ENCODE assay signal across 13 cellular contexts in the genomic region with DNA sequence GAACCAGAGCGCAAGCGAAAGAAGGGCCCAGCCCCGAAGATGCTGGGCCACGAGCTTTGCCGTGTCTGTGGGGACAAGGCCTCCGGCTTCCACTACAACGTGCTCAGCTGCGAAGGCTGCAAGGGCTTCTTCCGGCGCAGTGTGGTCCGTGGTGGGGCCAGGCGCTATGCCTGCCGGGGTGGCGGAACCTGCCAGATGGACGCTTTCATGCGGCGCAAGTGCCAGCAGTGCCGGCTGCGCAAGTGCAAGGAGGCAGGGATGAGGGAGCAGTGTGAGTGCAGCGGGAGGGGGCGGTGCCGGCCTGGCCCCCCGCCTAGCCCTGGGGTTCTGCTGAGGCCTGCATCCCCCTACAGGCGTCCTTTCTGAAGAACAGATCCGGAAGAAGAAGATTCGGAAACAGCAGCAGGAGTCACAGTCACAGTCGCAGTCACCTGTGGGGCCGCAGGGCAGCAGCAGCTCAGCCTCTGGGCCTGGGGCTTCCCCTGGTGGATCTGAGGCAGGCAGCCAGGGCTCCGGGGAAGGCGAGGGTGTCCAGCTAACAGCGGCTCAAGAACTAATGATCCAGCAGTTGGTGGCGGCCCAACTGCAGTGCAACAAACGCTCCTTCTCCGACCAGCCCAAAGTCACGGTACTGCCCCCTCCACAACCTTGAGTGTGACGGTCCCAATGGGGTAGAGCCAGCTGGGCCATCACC. TPM values are rescaled to one million over a fixed set of nuclear protein-coding genes. Genes with fewer than 3 reads are reported as not detected.
DNase-seq lines count a peak whose midpoint lies in the region; ATAC-seq and TF ChIP-seq lines count a peak whose summit lies in the region.
"Had no signal": no experiment of that assay in that cellular context is flagged by ENCODE, and none has a peak within 500 bp of the region (broad histone marks: within the 10 kb centered on the region; RNA-seq: fewer than 3 reads in every experiment).

No MANE protein-coding gene starts in this region.

- H3K9me3 Mint-ChIP-seq in activated naive CD4-positive, alpha-beta T cell treated with anti-CD3 and anti-CD28 coated beads, Interleukin-2, amount 50 U/mL, for 24 hours: no peaks in the 10 kb centered on the region
- no peaks in the 10 kb centered on the region for H3K9me3 Mint-ChIP-seq in central memory CD8-positive, alpha-beta T cell
- H3K9me3 Mint-ChIP-seq in stimulated activated memory B cell treated with anti-CD40 and anti-IgM and Interleukin-4, amounts not matched to agents 10 μg/mL and 1 μg/mL and 100 μg/mL, for 72 hours: no peaks in the 10 kb centered on the region

- DNase-seq in activated naive CD4-positive, alpha-beta T cell (lab: John Stamatoyannopoulos, UW): no peak
- DNase-seq in central memory CD8-positive, alpha-beta T cell (ENCODE audit: low spot score in 2 of 2): no peak
- DNase-seq in upper lobe of right lung (no peak), CD1c-positive myeloid dendritic cell (ENCODE audit: extremely low spot score) (no peak)
- DNase-seq: activated gamma-delta T cell, NCI-H1694, NCI-H524 treated with DMSO at 0.1 percent for 48 hours, T-helper 1 cell, transverse colon had no signal

- peaks cover 59% of the 10 kb centered on the region for H3K36me3 ChIP-seq in upper lobe of right lung

- TF ChIP-seq CTCF in upper lobe of right lung (IDR thresholded peaks at IDR 0.05): no peak

- H3K36me3 Mint-ChIP-seq in activated naive CD4-positive, alpha-beta T cell treated with anti-CD3 and anti-CD28 coated beads, Interleukin-2, amount 50 U/mL, for 24 hours: peaks cover 12% of the 10 kb centered on the region
- peaks cover 52% of the 10 kb centered on the region for H3K36me3 Mint-ChIP-seq in central memory CD8-positive, alpha-beta T cell (ENCODE audit: insufficient read depth)
- peaks cover 49% of the 10 kb centered on the region for H3K36me3 Mint-ChIP-seq in stimulated activated memory B cell treated with anti-CD40 and anti-IgM and Interleukin-4, amounts not matched to agents 10 μg/mL and 1 μg/mL and 100 μg/mL, for 72 hours

- H3K4me1 Mint-ChIP-seq in activated naive CD4-positive, alpha-beta T cell treated with anti-CD3 and anti-CD28 coated beads, Interleukin-2, amount 50 U/mL, for 24 hours: peaks cover 22% of the 10 kb centered on the region
- peaks cover 47% of the 10 kb centered on the region for H3K4me1 Mint-ChIP-seq in central memory CD8-positive, alpha-beta T cell
- H3K4me1 Mint-ChIP-seq in stimulated activated memory B cell treated with anti-CD40 and anti-IgM and Interleukin-4, amounts not matched to agents 10 μg/mL and 1 μg/mL and 100 μg/mL, for 72 hours: peaks cover 39% of the 10 kb centered on the region

- H3K4me1 ChIP-seq in upper lobe of right lung: peaks cover 7% of the 10 kb centered on the region

- no peaks in the 10 kb centered on the region for H3K27me3 Mint-ChIP-seq in activated naive CD4-positive, alpha-beta T cell treated with anti-CD3 and anti-CD28 coated beads, Interleukin-2, amount 50 U/mL, for 24 hours
- H3K27me3 Mint-ChIP-seq in central memory CD8-positive, alpha-beta T cell: no peaks in the 10 kb centered on the region
- no peaks in the 10 kb centered on the region for H3K27me3 Mint-ChIP-seq in stimulated activated memory B cell treated with anti-CD40 and anti-IgM and Interleukin-4, amounts not matched to agents 10 μg/mL and 1 μg/mL and 100 μg/mL, for 72 hours

- H3K27ac Mint-ChIP-seq in activated naive CD4-positive, alpha-beta T cell treated with anti-CD3 and anti-CD28 coated beads, Interleukin-2, amount 50 U/mL, for 24 hours: no peak overlapping the region
- peak overlapping the region; percentile 99 for H3K27ac Mint-ChIP-seq in central memory CD8-positive, alpha-beta T cell (ENCODE audit: low read depth)
- no peak overlapping the region for H3K27ac Mint-ChIP-seq in stimulated activated memory B cell treated with anti-CD40 and anti-IgM and Interleukin-4, amounts not matched to agents 10 μg/mL and 1 μg/mL and 100 μg/mL, for 72 hours

- no peak overlapping the region for H3K27ac ChIP-seq in upper lobe of right lung

- H3K4me3 Mint-ChIP-seq in activated naive CD4-positive, alpha-beta T cell treated with anti-CD3 and anti-CD28 coated beads, Interleukin-2, amount 50 U/mL, for 24 hours: peak overlapping the region; percentile 76
- peak overlapping the region; percentile 91 for H3K4me3 Mint-ChIP-seq in central memory CD8-positive, alpha-beta T cell
- peak overlapping the region; percentile 40 for H3K4me3 Mint-ChIP-seq in stimulated activated memory B cell treated with anti-CD40 and anti-IgM and Interleukin-4, amounts not matched to agents 10 μg/mL and 1 μg/mL and 100 μg/mL, for 72 hours

- ATAC-seq in central memory CD8-positive, alpha-beta T cell (replicated peaks; ENCODE audit: extremely low read depth, poor library complexity, severe bottlenecking): no peak
- ATAC-seq in stimulated activated memory B cell treated with anti-CD40 and anti-IgM and Interleukin-4, amounts not matched to agents 10 μg/mL and 1 μg/mL and 100 μg/mL, for 72 hours: no peak
- ATAC-seq in upper lobe of right lung: no peak
- ATAC-seq: gastroesophageal sphincter had no signal

- intact Hi-C loops in upper lobe of right lung (cut with DNase I): no loop called here

- H3K27me3 ChIP-seq in upper lobe of right lung: no peaks in the 10 kb centered on the region
- H3K27me3 ChIP-seq: gastroesophageal sphincter, transverse colon had no signal

- no peaks in the 10 kb centered on the region for H3K9me3 ChIP-seq in upper lobe of right lung
- H3K9me3 ChIP-seq: gastroesophageal sphincter, transverse colon had no signal

- H3K4me3 ChIP-seq in upper lobe of right lung: no peak overlapping the region
- H3K4me3 ChIP-seq: gastroesophageal sphincter, transverse colon had no signal

RNA-seq across cellular contexts. Expression of gene NR1H2, which starts 2.1 kb away (rescaled TPM):
- 101 TPM for total RNA-seq in upper lobe of right lung

RNA-seq across cellular contexts. Expression of gene POLD1, which starts 5.8 kb away (rescaled TPM):
- total RNA-seq in upper lobe of right lung: 34.4 TPM

RNA-seq across cellular contexts. Expression of gene NAPSA, which starts 12.9 kb away (rescaled TPM):
- 1,895 TPM for total RNA-seq in upper lobe of right lung

RNA-seq across cellular contexts. Expression of gene SPIB, which starts 40.4 kb away (rescaled TPM):
- total RNA-seq in upper lobe of right lung: 0.52 TPM
- total RNA-seq: bronchial epithelial cell, gastroesophageal sphincter had no signal

RNA-seq across cellular contexts. Expression of gene KCNC3, which starts 49.1 kb away (rescaled TPM):
- total RNA-seq in upper lobe of right lung: 12.8 TPM
- total RNA-seq: bronchial epithelial cell had no signal

Comparison
In these comparisons a context has a peak if more than half of its experiments do, and no peak if none do; other contexts are left out.
1. H3K4me3 Mint-ChIP-seq: peak in every context shown above with its lines; median percentile 91 in central memory CD8-positive, alpha-beta T cell; 76 in activated naive CD4-positive, alpha-beta T cell treated with anti-CD3 and anti-CD28 coated beads, Interleukin-2, amount 50 U/mL, for 24 hours; 40 in stimulated activated memory B cell treated with anti-CD40 and anti-IgM and Interleukin-4, amounts not matched to agents 10 μg/mL and 1 μg/mL and 100 μg/mL, for 72 hours.